ENCODE assay signal across 10 cellular contexts in the genomic region with DNA sequence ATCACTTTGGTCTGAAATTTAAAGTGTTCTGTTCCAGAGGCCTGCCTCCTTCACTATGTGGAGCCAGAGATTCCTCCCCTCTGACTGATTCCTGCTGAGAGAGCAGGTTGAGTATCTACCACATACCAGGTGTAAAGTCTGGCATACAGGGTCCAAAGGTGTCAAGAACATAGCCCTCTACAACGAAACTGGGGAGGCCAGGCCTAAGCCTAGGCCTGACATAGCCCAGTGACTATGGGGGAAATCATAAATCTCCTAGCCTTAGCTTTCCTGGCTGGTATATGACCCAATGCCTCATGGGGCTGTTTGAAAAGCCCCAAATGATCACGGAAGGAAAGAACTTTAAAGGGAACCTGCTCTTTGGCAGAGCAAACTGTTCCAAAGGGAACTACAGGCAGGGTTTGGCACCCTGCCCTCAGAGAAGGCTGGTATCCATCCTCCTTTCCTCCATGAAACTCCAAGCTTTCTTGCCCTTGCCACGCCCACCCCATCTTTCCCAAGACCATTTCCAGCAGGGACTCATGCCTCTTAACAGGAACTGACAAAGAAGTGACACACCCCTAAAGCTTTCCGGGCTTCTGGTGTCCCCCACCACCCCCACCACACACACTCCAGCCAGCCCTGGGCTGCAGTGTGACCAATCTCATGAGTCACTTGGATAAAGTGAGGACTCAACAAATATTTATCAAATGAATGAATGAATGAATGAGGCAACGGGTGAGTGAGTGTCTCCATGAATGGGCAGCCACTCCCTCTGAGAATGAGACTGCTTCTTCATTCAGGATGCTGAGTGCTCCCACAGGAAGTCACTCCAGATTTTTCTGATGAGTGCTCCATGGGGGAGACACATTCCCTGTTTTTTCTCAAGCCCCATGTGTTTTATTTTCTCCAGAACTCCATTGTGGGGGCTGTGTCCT.
DNase-seq lines count a peak whose midpoint lies in the region; ATAC-seq and TF ChIP-seq lines count a peak whose summit lies in the region.
"Had no signal": no experiment of that assay in that cellular context is flagged by ENCODE, and none has a peak within 500 bp of the region (broad histone marks: within the 10 kb centered on the region; RNA-seq: fewer than 3 reads in every experiment).

No MANE protein-coding gene starts in this region.

- H3K27ac ChIP-seq in brain microvascular endothelial cell, result peak overlapping the region; percentile 57
- peak overlapping the region; percentile 57 for H3K27ac ChIP-seq in suprapubic skin

- TF ChIP-seq POLR2A in suprapubic skin (IDR thresholded peaks at IDR 0.05), result no peak

- TF ChIP-seq EP300 in suprapubic skin (IDR thresholded peaks at IDR 0.05), result no peak

- WGBS in suprapubic skin, result 63% methylated on average over 4 of the region's 5 CpGs

- in situ Hi-C loops in brain microvascular endothelial cell (cut with HindIII; ENCODE audit: low pct_ligation_motif_present, low sequenced_read_pairs), result no loop called here

- H3K4me1 Mint-ChIP-seq in activated CD4-positive, alpha-beta T cell treated with anti-CD3 and anti-CD28 coated beads for 36 hours, result peaks cover 1% of the 10 kb centered on the region

- H3K36me3 ChIP-seq in brain microvascular endothelial cell (replicated peaks), result no peaks in the 10 kb centered on the region
- no peaks in the 10 kb centered on the region for H3K36me3 ChIP-seq in suprapubic skin

- H3K4me3 ChIP-seq in brain microvascular endothelial cell (ENCODE audit: low read depth, low read length) (no peak overlapping the region), suprapubic skin (no peak overlapping the region)

- H3K9me3 ChIP-seq in suprapubic skin, result no peaks in the 10 kb centered on the region

- H3K27ac Mint-ChIP-seq in activated CD4-positive, alpha-beta T cell treated with anti-CD3 and anti-CD28 coated beads for 36 hours, result no peak overlapping the region

- no peaks in the 10 kb centered on the region for H3K9me3 Mint-ChIP-seq in activated CD4-positive, alpha-beta T cell treated with anti-CD3 and anti-CD28 coated beads for 36 hours (ENCODE audit: low read depth)

- H3K4me1 ChIP-seq in suprapubic skin, result peaks cover 23% of the 10 kb centered on the region

- H3K36me3 Mint-ChIP-seq in activated CD4-positive, alpha-beta T cell treated with anti-CD3 and anti-CD28 coated beads for 36 hours (ENCODE audit: low read depth), result no peaks in the 10 kb centered on the region

- ATAC-seq in activated CD4-positive, alpha-beta T cell treated with anti-CD3 and anti-CD28 coated beads for 36 hours, result no peak
- no peak for ATAC-seq in GM18909 (IDR thresholded peaks at IDR 0.05; ENCODE audit: poor library complexity, unreplicated experiment)
- no peak for ATAC-seq in left lobe of liver

- CTCF ChIA-PET in activated CD4-positive, alpha-beta T cell treated with anti-CD3 and anti-CD28 coated beads for 36 hours (lab: Charles Lee), result interaction anchor here (1.0 kb wide), 2 partner anchors 37 to 119 kb away, joined by 3 read pairs; no protein-coding TSS in a partner anchor

- POLR2A ChIA-PET in activated CD4-positive, alpha-beta T cell treated with anti-CD3 and anti-CD28 coated beads for 36 hours (lab: Charles Lee), result no interaction called here

- DNase-seq in HPDE6-E6E7 (ENCODE audit: extremely low spot score) (peak; percentile 89), brain microvascular endothelial cell (peak; percentile 97), kidney tubule cell (ENCODE audit: low spot score) (peak; percentile 100), suprapubic skin (ENCODE audit: low spot score in 2 of 2) (peak in 1 of 2 donors; percentile 82), left lobe of liver (ENCODE audit: low spot score) (no peak)
- no peak for DNase-seq in activated CD4-positive, alpha-beta T cell treated with anti-CD3 and anti-CD28 coated beads for 36 hours
- DNase-seq in stimulated activated CD4-positive, alpha-beta T cell treated with anti-CD3 and anti-CD28 coated beads, Interleukin-1b, Interleukin-23, amount 100 ng/mL, for 48 hours, result no peak
- DNase-seq: activated CD4-positive, alpha-beta T cell treated with anti-CD3 and anti-CD28 coated beads, Interleukin-2, amount 50 U/mL, for 1 hour; KG1 had no signal

- intact Hi-C loops in activated CD4-positive, alpha-beta T cell treated with anti-CD3 and anti-CD28 coated beads for 36 hours (cut with DNase I, micrococcal nuclease), result loop anchor here in 1 of 2 experiments (5.0 kb wide), 1 partner anchor 352 kb away; the partner anchor contains the start of gene MCFD2

- H3K27me3 Mint-ChIP-seq in activated CD4-positive, alpha-beta T cell treated with anti-CD3 and anti-CD28 coated beads for 36 hours, result no peaks in the 10 kb centered on the region

- H3K27me3 ChIP-seq in brain microvascular endothelial cell (replicated peaks), result no peaks in the 10 kb centered on the region
- no peaks in the 10 kb centered on the region for H3K27me3 ChIP-seq in suprapubic skin

- TF ChIP-seq CTCF in brain microvascular endothelial cell (IDR thresholded peaks at IDR 0.05; ENCODE audit: low read depth, low read length, missing control alignments) (no peak), suprapubic skin (IDR thresholded peaks at IDR 0.05) (no peak)

- H3K4me3 Mint-ChIP-seq in activated CD4-positive, alpha-beta T cell treated with anti-CD3 and anti-CD28 coated beads for 36 hours, result no peak overlapping the region

Comparison
In these comparisons a context has a peak if more than half of its experiments do, and no peak if none do; other contexts are left out.
1. DNase-seq: peak in HPDE6-E6E7 (single experiment), brain microvascular endothelial cell (single experiment) and kidney tubule cell (single experiment); none in activated CD4-positive, alpha-beta T cell treated with anti-CD3 and anti-CD28 coated beads for 36 hours (single experiment), stimulated activated CD4-positive, alpha-beta T cell treated with anti-CD3 and anti-CD28 coated beads, Interleukin-1b, Interleukin-23, amount 100 ng/mL, for 48 hours (single experiment) and left lobe of liver (single experiment).